In genomic region chr5:93421987-93422391, GRCh38 we compare ENCODE assay signal across 17 cellular contexts.
DNase-seq lines count a peak whose midpoint lies in the region; TF ChIP-seq lines count a peak whose summit lies in the region.
"Had no signal": no experiment of that assay in that cellular context is flagged by ENCODE, and none has a peak within 500 bp of the region (broad histone marks: within the 10 kb centered on the region; RNA-seq: fewer than 3 reads in every experiment).

No MANE protein-coding gene starts in this region.

- no peak overlapping the region for H3K27ac Mint-ChIP-seq in type B pancreatic cell
- H3K27ac Mint-ChIP-seq in activated T-cell treated with anti-CD3 and anti-CD28 coated beads, Interleukin-2, amount 50 U/mL, for 24 hours, result no peak overlapping the region
- H3K27ac Mint-ChIP-seq: activated CD8-positive, alpha-beta memory T cell treated with anti-CD3 and anti-CD28 coated beads, Interleukin-2, amount 10 ng/mL, durations not matched to agents 7 days and 5 days; natural killer cell had no signal

- H3K4me1 ChIP-seq in mesenchymal stem cell (ENCODE audit: control insufficient read depth, insufficient read depth, low read depth, low read length), result peaks cover 9% of the 10 kb centered on the region

- H4K8ac ChIP-seq in mesenchymal stem cell (ENCODE audit: low read length), result no peak overlapping the region

- H3K4me3 ChIP-seq in mesenchymal stem cell (ENCODE audit: insufficient read depth in 1 of 2, low read depth in 1 of 2, low read length in 2 of 2), result no peak overlapping the region
- H3K4me3 ChIP-seq in coronary artery, result no peak overlapping the region
- H3K4me3 ChIP-seq: tibial nerve had no signal

- H3K27ac ChIP-seq in mesenchymal stem cell (ENCODE audit: low read length, poor library complexity, severe bottlenecking) (no peak overlapping the region), coronary artery (no peak overlapping the region)
- H3K27ac ChIP-seq: tibial nerve had no signal

- H3K9me3 Mint-ChIP-seq in type B pancreatic cell, result no peaks in the 10 kb centered on the region
- H3K9me3 Mint-ChIP-seq in activated T-cell treated with anti-CD3 and anti-CD28 coated beads, Interleukin-2, amount 50 U/mL, for 24 hours, result no peaks in the 10 kb centered on the region

- no peak overlapping the region for H3K9ac ChIP-seq in mesenchymal stem cell (ENCODE audit: low read length)

- H3K36me3 Mint-ChIP-seq in type B pancreatic cell, result no peaks in the 10 kb centered on the region
- no peaks in the 10 kb centered on the region for H3K36me3 Mint-ChIP-seq in activated T-cell treated with anti-CD3 and anti-CD28 coated beads, Interleukin-2, amount 50 U/mL, for 24 hours (ENCODE audit: low read depth)
- H3K36me3 Mint-ChIP-seq: activated CD8-positive, alpha-beta memory T cell treated with anti-CD3 and anti-CD28 coated beads, Interleukin-2, amount 10 ng/mL, durations not matched to agents 7 days and 5 days; natural killer cell had no signal

- H3K79me1 ChIP-seq in mesenchymal stem cell (replicated peaks; ENCODE audit: low read length, poor library complexity, severe bottlenecking), result peaks cover 1% of the 10 kb centered on the region

- H3K18ac ChIP-seq in mesenchymal stem cell (ENCODE audit: low read depth in 1 of 2, low read length in 2 of 2), result no peak overlapping the region

- 89% methylated on average over 9 of the region's 9 CpGs for WGBS in mesenchymal stem cell

- no peaks in the 10 kb centered on the region for H3K36me3 ChIP-seq in mesenchymal stem cell (ENCODE audit: control insufficient read depth in 1 of 2, insufficient read depth in 2 of 2, low read depth in 1 of 2, low read length in 2 of 2)
- H3K36me3 ChIP-seq: tibial nerve had no signal

- H2AK5ac ChIP-seq in mesenchymal stem cell (ENCODE audit: low read length, severe bottlenecking), result no peak overlapping the region

- H3K4me3 Mint-ChIP-seq in type B pancreatic cell, result peak overlapping the region; percentile 44
- no peak overlapping the region for H3K4me3 Mint-ChIP-seq in activated T-cell treated with anti-CD3 and anti-CD28 coated beads, Interleukin-2, amount 50 U/mL, for 24 hours
- H3K4me3 Mint-ChIP-seq: activated CD8-positive, alpha-beta memory T cell treated with anti-CD3 and anti-CD28 coated beads, Interleukin-2, amount 10 ng/mL, durations not matched to agents 7 days and 5 days; natural killer cell had no signal

- H3K14ac ChIP-seq in mesenchymal stem cell (ENCODE audit: low read length in 2 of 2), result no peak overlapping the region

- H2BK15ac ChIP-seq in mesenchymal stem cell (ENCODE audit: low read depth, poor library complexity, severe bottlenecking), result no peak overlapping the region

- peak overlapping the region; percentile 16 for H3K4me2 ChIP-seq in mesenchymal stem cell (ENCODE audit: low read length, poor library complexity, severe bottlenecking)

- H3K27me3 Mint-ChIP-seq in type B pancreatic cell, result peaks cover 25% of the 10 kb centered on the region
- H3K27me3 Mint-ChIP-seq in activated T-cell treated with anti-CD3 and anti-CD28 coated beads, Interleukin-2, amount 50 U/mL, for 24 hours, result peaks cover 3% of the 10 kb centered on the region

- no peaks in the 10 kb centered on the region for H3K27me3 ChIP-seq in mesenchymal stem cell (ENCODE audit: control insufficient read depth in 1 of 2, insufficient read depth in 1 of 2, low read length in 2 of 2)
- H3K27me3 ChIP-seq: tibial nerve had no signal

- DNase-seq in NCI-H524 (lab: John Stamatoyannopoulos, UW) (peak; percentile 58 to 76), NCI-H524 treated with DMSO at 0.1 percent for 48 hours (lab: John Stamatoyannopoulos, UW) (no peak), ecto neural progenitor cell (ENCODE audit: low spot score) (peak; percentile 53), mesenchymal stem cell (no peak), type B pancreatic cell (ENCODE audit: extremely low spot score, unreplicated experiment) (no peak), AG20443 (ENCODE audit: low spot score) (no peak), coronary artery (ENCODE audit: low spot score) (no peak)
- no peak for DNase-seq in activated T-cell treated with anti-CD3 and anti-CD28 coated beads, Interleukin-2, amount 50 U/mL, for 24 hours
- DNase-seq: activated CD8-positive, alpha-beta memory T cell treated with anti-CD3 and anti-CD28 coated beads, Interleukin-2, amount 10 ng/mL, durations not matched to agents 7 days and 5 days; activated gamma-delta T cell treated with Interleukin-2 at 50 U/mL for 16 hours; effector CD4-positive, alpha-beta T cell; natural killer cell; NCI-H1436; RPMI8226; stimulated activated CD4-positive, alpha-beta T cell treated with anti-CD3 and anti-CD28 coated beads, Interleukin-4, amount 100 ng/mL, for 24 hours; T-helper 2 cell had no signal

- H2BK120ac ChIP-seq in mesenchymal stem cell (ENCODE audit: low read depth, low read length), result no peak overlapping the region

- TF ChIP-seq CTCF in type B pancreatic cell (conservative IDR thresholded peaks at IDR 0.05), result no peak
- no peak for TF ChIP-seq CTCF in coronary artery (IDR thresholded peaks at IDR 0.05)

- peaks cover 31% of the 10 kb centered on the region for H3K4me1 Mint-ChIP-seq in type B pancreatic cell (ENCODE audit: unreplicated experiment)
- no peaks in the 10 kb centered on the region for H3K4me1 Mint-ChIP-seq in activated T-cell treated with anti-CD3 and anti-CD28 coated beads, Interleukin-2, amount 50 U/mL, for 24 hours (ENCODE audit: low read depth)
- H3K4me1 Mint-ChIP-seq: activated CD8-positive, alpha-beta memory T cell treated with anti-CD3 and anti-CD28 coated beads, Interleukin-2, amount 10 ng/mL, durations not matched to agents 7 days and 5 days; natural killer cell had no signal

- H3K9me3 ChIP-seq in mesenchymal stem cell (ENCODE audit: control insufficient read depth, low read length), result no peaks in the 10 kb centered on the region
- H3K9me3 ChIP-seq: tibial nerve had no signal

- no peak overlapping the region for H3K4ac ChIP-seq in mesenchymal stem cell (ENCODE audit: low read depth in 1 of 2, low read length in 2 of 2)

- H4K91ac ChIP-seq in mesenchymal stem cell (ENCODE audit: low read length), result no peak overlapping the region

- H2BK5ac ChIP-seq in mesenchymal stem cell (ENCODE audit: low read depth, low read length, poor library complexity, severe bottlenecking), result no peak overlapping the region

- no peak overlapping the region for H3K23ac ChIP-seq in mesenchymal stem cell (ENCODE audit: low read length in 2 of 2)

- peak overlapping the region; percentile 39 for H2AFZ ChIP-seq in mesenchymal stem cell (ENCODE audit: low read depth, low read length)

- no peak overlapping the region for H2BK12ac ChIP-seq in mesenchymal stem cell (ENCODE audit: low read length in 2 of 2)

Comparison
In these comparisons a context has a peak if more than half of its experiments do, and no peak if none do; other contexts are left out.
1. DNase-seq: peak in NCI-H524 (2 of 2) and ecto neural progenitor cell (single experiment); none in NCI-H524 treated with DMSO at 0.1 percent for 48 hours (single experiment), mesenchymal stem cell (single experiment), type B pancreatic cell (single experiment), activated T-cell treated with anti-CD3 and anti-CD28 coated beads, Interleukin-2, amount 50 U/mL, for 24 hours (single experiment), AG20443 (single experiment) and coronary artery (single experiment).